ENCODE assay signal across 1 cellular context in the genomic region with DNA sequence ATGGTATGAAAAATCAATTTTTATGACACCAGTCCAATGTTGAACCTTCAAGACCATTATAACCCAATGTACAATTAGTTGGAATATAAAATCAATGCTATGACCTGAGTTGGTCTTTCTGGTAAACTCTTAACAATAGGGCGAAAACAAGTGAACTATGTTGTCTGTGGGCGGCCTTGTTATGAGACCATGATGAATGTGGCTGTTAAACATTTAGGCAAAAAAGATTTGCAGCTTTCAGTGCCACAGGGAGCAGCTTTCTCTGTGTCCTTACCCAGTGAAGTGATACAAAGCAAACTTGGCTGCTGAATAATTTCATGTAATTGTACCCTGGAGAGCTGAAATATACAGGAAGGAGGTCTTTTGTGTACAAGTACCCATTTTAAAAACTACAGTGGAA.
TF ChIP-seq lines count a peak whose summit lies in the region.

No MANE protein-coding gene starts in this region.

TF ChIP-seq in HepG2, 621 proteins besides CTCF, POLR2A, EP300 and RAD21 (continued from another document):
- TF ChIP-seq, protein P1, sequence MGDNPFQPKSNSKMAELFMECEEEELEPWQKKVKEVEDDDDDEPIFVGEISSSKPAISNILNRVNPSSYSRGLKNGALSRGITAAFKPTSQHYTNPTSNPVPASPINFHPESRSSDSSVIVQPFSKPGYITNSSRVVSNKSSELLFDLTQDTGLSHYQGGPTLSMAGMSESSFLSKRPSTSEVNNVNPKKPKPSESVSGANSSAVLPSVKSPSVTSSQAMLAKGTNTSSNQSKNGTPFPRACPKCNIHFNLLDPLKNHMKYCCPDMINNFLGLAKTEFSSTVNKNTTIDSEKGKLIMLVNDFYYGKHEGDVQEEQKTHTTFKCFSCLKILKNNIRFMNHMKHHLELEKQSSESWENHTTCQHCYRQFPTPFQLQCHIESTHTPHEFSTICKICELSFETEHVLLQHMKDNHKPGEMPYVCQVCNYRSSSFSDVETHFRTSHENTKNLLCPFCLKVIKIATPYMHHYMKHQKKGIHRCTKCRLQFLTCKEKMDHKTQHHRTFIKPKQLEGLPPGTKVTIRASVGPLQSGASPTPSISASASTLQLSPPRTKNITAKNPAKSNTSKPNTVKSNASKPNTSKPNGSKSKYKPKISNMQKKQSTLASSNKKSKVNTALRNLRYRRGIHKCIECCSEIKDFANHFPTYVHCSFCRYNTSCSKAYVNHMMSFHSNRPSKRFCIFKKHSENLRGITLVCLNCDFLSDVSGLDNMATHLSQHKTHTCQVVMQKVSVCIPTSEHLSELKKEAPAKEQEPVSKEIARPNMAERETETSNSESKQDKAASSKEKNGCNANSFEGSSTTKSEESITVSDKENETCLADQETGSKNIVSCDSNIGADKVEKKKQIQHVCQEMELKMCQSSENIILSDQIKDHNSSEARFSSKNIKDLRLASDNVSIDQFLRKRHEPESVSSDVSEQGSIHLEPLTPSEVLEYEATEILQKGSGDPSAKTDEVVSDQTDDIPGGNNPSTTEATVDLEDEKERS (CRISPR knock-in tag; IDR thresholded peaks at IDR 0.05) = no peak
- TF ChIP-seq ATRX (CRISPR knock-in tag; IDR thresholded peaks at IDR 0.05; ENCODE audit: borderline replicate concordance) (no peak), ZNF121 (CRISPR knock-in tag; IDR thresholded peaks at IDR 0.05) (no peak), DZIP1 (CRISPR knock-in tag; IDR thresholded peaks at IDR 0.05) (no peak)
- TF ChIP-seq, protein P2, sequence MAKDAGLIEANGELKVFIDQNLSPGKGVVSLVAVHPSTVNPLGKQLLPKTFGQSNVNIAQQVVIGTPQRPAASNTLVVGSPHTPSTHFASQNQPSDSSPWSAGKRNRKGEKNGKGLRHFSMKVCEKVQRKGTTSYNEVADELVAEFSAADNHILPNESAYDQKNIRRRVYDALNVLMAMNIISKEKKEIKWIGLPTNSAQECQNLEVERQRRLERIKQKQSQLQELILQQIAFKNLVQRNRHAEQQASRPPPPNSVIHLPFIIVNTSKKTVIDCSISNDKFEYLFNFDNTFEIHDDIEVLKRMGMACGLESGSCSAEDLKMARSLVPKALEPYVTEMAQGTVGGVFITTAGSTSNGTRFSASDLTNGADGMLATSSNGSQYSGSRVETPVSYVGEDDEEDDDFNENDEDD (CRISPR knock-in tag; IDR thresholded peaks at IDR 0.05; ENCODE audit: borderline replicate concordance) = no peak
